Comparison of ENCODE assay signal across 8 cellular contexts in the genomic region with DNA sequence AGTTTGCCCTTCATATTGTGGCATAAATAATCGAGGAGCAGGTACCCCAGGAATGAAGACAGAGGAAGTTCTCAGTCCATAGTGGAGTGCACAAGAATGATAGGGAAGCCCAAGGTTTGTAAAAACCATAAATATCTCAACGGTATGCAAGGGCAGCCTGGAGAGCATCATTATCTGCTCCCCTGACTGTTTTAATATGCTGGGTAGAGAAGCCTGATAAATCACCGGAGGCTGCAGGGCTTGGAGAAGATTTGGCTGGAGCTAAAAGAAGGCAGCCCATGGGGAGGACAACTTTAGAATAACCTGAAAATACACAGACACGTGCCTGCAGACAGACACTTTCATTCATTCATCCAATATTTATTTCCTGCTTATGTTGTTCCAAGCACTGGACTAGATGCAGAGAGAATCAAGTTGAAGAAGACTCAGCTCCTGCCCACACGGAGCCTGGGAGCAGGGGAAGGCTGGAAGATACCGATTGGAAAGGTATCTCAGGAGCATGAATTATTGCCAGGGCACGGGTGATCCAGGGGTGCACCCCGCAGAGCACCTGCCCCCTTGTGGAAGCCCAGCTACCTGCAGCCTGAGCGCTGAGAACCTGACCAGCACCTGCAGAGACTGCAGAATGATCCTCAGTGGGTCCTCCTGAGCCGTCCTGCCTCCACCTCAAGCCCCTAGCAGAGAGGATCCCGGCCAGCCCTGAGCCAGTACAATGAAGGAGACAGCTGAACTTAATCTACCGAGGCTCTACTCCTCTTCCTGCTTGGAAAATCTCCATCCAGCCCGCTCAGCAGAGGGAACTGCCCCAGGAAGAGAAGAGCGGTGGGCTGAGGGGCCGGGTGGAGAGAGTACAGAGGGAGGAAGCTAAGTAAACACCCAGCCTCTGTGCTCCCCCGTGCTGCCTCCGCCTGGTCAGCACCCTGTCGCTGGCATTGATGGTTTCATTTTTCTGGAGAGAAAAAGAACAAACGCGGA.
DNase-seq lines count a peak whose midpoint lies in the region; ATAC-seq and TF ChIP-seq lines count a peak whose summit lies in the region.

No MANE protein-coding gene starts in this region.

- no peaks in the 10 kb centered on the region for H3K9me2 ChIP-seq in neural cell (ENCODE audit: insufficient read depth, low read length)

- peak overlapping the region in 2 of 3 donors; percentile 11 to 16 for H3K27ac Mint-ChIP-seq in CD4-positive, CD25-positive, alpha-beta regulatory T cell

- H3K9me3 Mint-ChIP-seq in CD4-positive, CD25-positive, alpha-beta regulatory T cell, result no peaks in the 10 kb centered on the region

- H3K27me3 ChIP-seq in CD4-positive, CD25-positive, alpha-beta regulatory T cell (ENCODE audit: control insufficient read depth, insufficient read depth, low read length), result no peaks in the 10 kb centered on the region
- H3K27me3 ChIP-seq in effector memory CD4-positive, alpha-beta T cell (replicated peaks; ENCODE audit: control insufficient read depth, insufficient read depth, low read length, poor library complexity, severe bottlenecking), result no peaks in the 10 kb centered on the region
- no peaks in the 10 kb centered on the region for H3K27me3 ChIP-seq in neural cell (ENCODE audit: insufficient read depth, low read depth, low read length)
- H3K27me3 ChIP-seq in thoracic aorta (replicated peaks; ENCODE audit: insufficient read depth), result no peaks in the 10 kb centered on the region

- peaks cover 10% of the 10 kb centered on the region for H3K27me3 Mint-ChIP-seq in CD4-positive, CD25-positive, alpha-beta regulatory T cell

- TF ChIP-seq CTCF in neural cell (IDR thresholded peaks at IDR 0.05; ENCODE audit: poor library complexity, severe bottlenecking), result peak; percentile 69
- TF ChIP-seq CTCF in thoracic aorta (IDR thresholded peaks at IDR 0.05), result peak; percentile 34

- peak; percentile 63 for TF ChIP-seq RAD21 in neural cell (conservative IDR thresholded peaks at IDR 0.05)

- no peaks in the 10 kb centered on the region for H3K4me1 ChIP-seq in CD4-positive, CD25-positive, alpha-beta regulatory T cell (ENCODE audit: control insufficient read depth, insufficient read depth, low read length, poor library complexity, severe bottlenecking)
- H3K4me1 ChIP-seq in effector memory CD4-positive, alpha-beta T cell (ENCODE audit: control insufficient read depth, insufficient read depth, low read length, poor library complexity, severe bottlenecking), result no peaks in the 10 kb centered on the region
- peaks cover 0 to 21% of the 10 kb centered on the region in 2 donors for H3K4me1 ChIP-seq in thoracic aorta (ENCODE audit: control insufficient read depth in 1 of 2, low read depth in 2 of 2)

- no peak overlapping the region for H3K4me3 ChIP-seq in CD4-positive, CD25-positive, alpha-beta regulatory T cell (ENCODE audit: low read depth, low read length)
- no peak overlapping the region for H3K4me3 ChIP-seq in effector memory CD4-positive, alpha-beta T cell (ENCODE audit: insufficient read depth, low read depth, low read length, poor library complexity, severe bottlenecking)
- H3K4me3 ChIP-seq in neural cell (ENCODE audit: low read length), result no peak overlapping the region
- peak overlapping the region; percentile 33 for H3K4me3 ChIP-seq in thoracic aorta

- peaks cover 4 to 11% (median 5%) of the 10 kb centered on the region in 4 donors for H3K4me1 Mint-ChIP-seq in CD4-positive, CD25-positive, alpha-beta regulatory T cell

- H3K79me2 ChIP-seq in neural cell (replicated peaks; ENCODE audit: insufficient read depth, low read length), result no peaks in the 10 kb centered on the region

- no peak overlapping the region for H2AFZ ChIP-seq in neural cell (ENCODE audit: low read depth, low read length)

- H3K36me3 Mint-ChIP-seq in CD4-positive, CD25-positive, alpha-beta regulatory T cell, result no peaks in the 10 kb centered on the region

- H3K9me3 ChIP-seq in CD4-positive, CD25-positive, alpha-beta regulatory T cell (ENCODE audit: control insufficient read depth in 2 of 2, low read length in 2 of 2), result no peaks in the 10 kb centered on the region
- no peaks in the 10 kb centered on the region for H3K9me3 ChIP-seq in effector memory CD4-positive, alpha-beta T cell (ENCODE audit: control insufficient read depth, low read length)
- H3K9me3 ChIP-seq in neural cell (ENCODE audit: low read length) (no peaks in the 10 kb centered on the region), thoracic aorta (no peaks in the 10 kb centered on the region)

- TF ChIP-seq EP300 in neural cell (conservative IDR thresholded peaks at IDR 0.05; ENCODE audit: poor library complexity, severe bottlenecking), result no peak

- no peaks in the 10 kb centered on the region for H3F3A ChIP-seq in neural cell (ENCODE audit: insufficient read depth, low read length, poor library complexity, severe bottlenecking)

- DNase-seq in CD4-positive, CD25-positive, alpha-beta regulatory T cell, result peak; percentile 26 to 56 (median 52)
- DNase-seq in NCI-H2107 (lab: John Stamatoyannopoulos, UW), result peak; percentile 50
- DNase-seq in activated CD4-positive, alpha-beta T cell treated with anti-CD3 and anti-CD28 coated beads, Interleukin-2, amount 50 U/mL, for 4 hours, result peak; percentile 53 to 57
- peak in 2 of 3 donors; percentile 18 to 23 for DNase-seq in effector memory CD4-positive, alpha-beta T cell
- DNase-seq in thoracic aorta (ENCODE audit: low spot score), result no peak

- no peak overlapping the region for H3K27ac ChIP-seq in CD4-positive, CD25-positive, alpha-beta regulatory T cell (ENCODE audit: insufficient read depth, low read length, poor library complexity, severe bottlenecking)
- H3K27ac ChIP-seq in effector memory CD4-positive, alpha-beta T cell (ENCODE audit: insufficient read depth, low read length, poor library complexity, severe bottlenecking), result no peak overlapping the region
- H3K27ac ChIP-seq in neural cell (ENCODE audit: low read length), result no peak overlapping the region
- no peak overlapping the region for H3K27ac ChIP-seq in thoracic aorta

- H4K20me1 ChIP-seq in neural cell (ENCODE audit: insufficient read depth), result no peaks in the 10 kb centered on the region

- H3K4me2 ChIP-seq in neural cell (ENCODE audit: low read length), result no peak overlapping the region

- no peaks in the 10 kb centered on the region for H3K36me3 ChIP-seq in CD4-positive, CD25-positive, alpha-beta regulatory T cell (ENCODE audit: control insufficient read depth, insufficient read depth, low read length)
- no peaks in the 10 kb centered on the region for H3K36me3 ChIP-seq in effector memory CD4-positive, alpha-beta T cell (ENCODE audit: control insufficient read depth, insufficient read depth, low read length)
- H3K36me3 ChIP-seq in neural cell (ENCODE audit: insufficient read depth, low read length) (no peaks in the 10 kb centered on the region), thoracic aorta (no peaks in the 10 kb centered on the region)

- peak; percentile 55 to 73 for ATAC-seq in CD4-positive, CD25-positive, alpha-beta regulatory T cell (ENCODE audit: low read depth in 2 of 2)
- ATAC-seq in GM21717 (IDR thresholded peaks at IDR 0.05; ENCODE audit: unreplicated experiment) (peak; percentile 67), thoracic aorta (ENCODE audit: insufficient number of reproducible peaks, low FRiP score, low read depth) (no peak), GM19467 (IDR thresholded peaks at IDR 0.05; ENCODE audit: unreplicated experiment) (no peak)

- no peak overlapping the region for H3K4me3 Mint-ChIP-seq in CD4-positive, CD25-positive, alpha-beta regulatory T cell

- H3K9ac ChIP-seq in neural cell (ENCODE audit: low read length), result peak overlapping the region; percentile 5

TF ChIP-seq in neural cell, 6 proteins besides CTCF, POLR2A, EP300 and RAD21:
- peak; percentile 71 for TF ChIP-seq SMC3 (conservative IDR thresholded peaks at IDR 0.05; ENCODE audit: poor library complexity)
- no peak for TF ChIP-seq TAF1 (IDR thresholded peaks at IDR 0.05; ENCODE audit: low read depth)

Comparison
In these comparisons a context has a peak if more than half of its experiments do, and no peak if none do; other contexts are left out.
1. ATAC-seq: peak in CD4-positive, CD25-positive, alpha-beta regulatory T cell (2 of 2) and GM21717 (single experiment); none in thoracic aorta (single experiment) and GM19467 (single experiment).